Comparison of ENCODE assay signal across 8 cellular contexts in the genomic region with DNA sequence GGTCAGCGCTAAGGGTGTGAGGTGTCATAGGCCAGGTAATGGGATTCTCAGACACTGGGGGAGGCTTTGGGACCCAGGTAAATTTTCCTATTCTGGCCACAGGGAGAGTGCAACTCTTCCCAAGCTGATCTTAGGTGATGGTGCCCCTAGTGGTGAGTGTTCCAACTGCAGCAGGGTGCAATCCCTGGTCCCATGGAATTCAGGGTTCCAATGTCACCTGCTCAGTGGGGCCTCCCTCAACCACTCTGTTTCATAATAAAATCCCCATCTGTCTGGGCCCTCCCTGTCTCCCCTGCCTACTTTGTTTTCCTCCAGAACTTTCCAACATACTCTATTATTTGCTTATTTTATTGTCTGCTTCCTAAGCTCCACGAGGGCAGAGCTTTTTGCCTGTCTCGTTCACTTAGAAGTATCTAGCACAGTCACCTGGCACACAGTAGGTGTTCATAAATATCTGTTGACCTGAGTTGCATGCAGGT. TPM values are rescaled to one million over a fixed set of nuclear protein-coding genes. Genes with fewer than 3 reads are reported as not detected.
DNase-seq lines count a peak whose midpoint lies in the region; ATAC-seq, FAIRE-seq and TF ChIP-seq lines count a peak whose summit lies in the region.

No MANE protein-coding gene starts in this region.

- no peaks in the 10 kb centered on the region for H3K27me3 ChIP-seq in CD4-positive, CD25-positive, alpha-beta regulatory T cell (ENCODE audit: control insufficient read depth, insufficient read depth, low read length)
- H3K27me3 ChIP-seq in brain microvascular endothelial cell (replicated peaks): peaks cover 7% of the 10 kb centered on the region

- DNase-seq in CD4-positive, CD25-positive, alpha-beta regulatory T cell: peak; percentile 27 to 39 (median 29)
- DNase-seq in H54 (ENCODE audit: insufficient read length, low spot score): peak; percentile 46
- peak in 4 of 5 experiments; percentile 18 to 43 (median 30) for DNase-seq in T-helper 2 cell
- peak; percentile 20 for DNase-seq in brain microvascular endothelial cell
- DNase-seq in left kidney (ENCODE audit: low read depth, low spot score): peak; percentile 72
- peak; percentile 26 to 59 (median 31) for DNase-seq in stimulated activated CD4-positive, alpha-beta T cell treated with anti-CD3 and anti-CD28 coated beads, TNF-alpha, amount 100 ng/mL, for 24 hours (ENCODE audit: low read depth in 3 of 3)

- FAIRE-seq in H54 (lab: Jason Lieb, UNC): no peak

- H3K9me3 Mint-ChIP-seq in CD4-positive, CD25-positive, alpha-beta regulatory T cell: peaks cover 0 to 1% (median 0%) of the 10 kb centered on the region in 7 donors

- H3K27me3 Mint-ChIP-seq in CD4-positive, CD25-positive, alpha-beta regulatory T cell: no peaks in the 10 kb centered on the region

- H3K4me3 ChIP-seq in CD4-positive, CD25-positive, alpha-beta regulatory T cell (ENCODE audit: low read depth, low read length): no peak overlapping the region
- no peak overlapping the region for H3K4me3 ChIP-seq in brain microvascular endothelial cell (ENCODE audit: low read depth, low read length)

- ATAC-seq in CD4-positive, CD25-positive, alpha-beta regulatory T cell (ENCODE audit: low read depth in 2 of 2): no peak
- ATAC-seq in HG03571 (IDR thresholded peaks at IDR 0.05; ENCODE audit: unreplicated experiment) (no peak), GM21381 (IDR thresholded peaks at IDR 0.05; ENCODE audit: unreplicated experiment) (no peak)

- H3K27ac Mint-ChIP-seq in CD4-positive, CD25-positive, alpha-beta regulatory T cell: no peak overlapping the region

- in situ Hi-C loops in brain microvascular endothelial cell (cut with HindIII; ENCODE audit: low pct_ligation_motif_present, low sequenced_read_pairs): no loop called here

- no peaks in the 10 kb centered on the region for H3K36me3 ChIP-seq in CD4-positive, CD25-positive, alpha-beta regulatory T cell (ENCODE audit: control insufficient read depth, insufficient read depth, low read length)
- H3K36me3 ChIP-seq in brain microvascular endothelial cell (replicated peaks): no peaks in the 10 kb centered on the region

- H3K9me3 ChIP-seq in CD4-positive, CD25-positive, alpha-beta regulatory T cell (ENCODE audit: control insufficient read depth in 2 of 2, low read length in 2 of 2): no peaks in the 10 kb centered on the region

- H3K27ac ChIP-seq in CD4-positive, CD25-positive, alpha-beta regulatory T cell (ENCODE audit: insufficient read depth, low read length, poor library complexity, severe bottlenecking): no peak overlapping the region
- H3K27ac ChIP-seq in brain microvascular endothelial cell: no peak overlapping the region

- H3K4me1 ChIP-seq in CD4-positive, CD25-positive, alpha-beta regulatory T cell (ENCODE audit: control insufficient read depth, insufficient read depth, low read length, poor library complexity, severe bottlenecking): peaks cover 8% of the 10 kb centered on the region

- peak overlapping the region in 2 of 4 donors; percentile 14 to 43 for H3K4me3 Mint-ChIP-seq in CD4-positive, CD25-positive, alpha-beta regulatory T cell

- TF ChIP-seq CTCF in brain microvascular endothelial cell (IDR thresholded peaks at IDR 0.05; ENCODE audit: low read depth, low read length, missing control alignments): peak; percentile 96

- H3K36me3 Mint-ChIP-seq in CD4-positive, CD25-positive, alpha-beta regulatory T cell: no peaks in the 10 kb centered on the region

- H3K4me1 Mint-ChIP-seq in CD4-positive, CD25-positive, alpha-beta regulatory T cell: peaks cover 4 to 17% (median 14%) of the 10 kb centered on the region in 4 donors

- TF ChIP-seq POLR2A in H54 (IDR thresholded peaks at IDR 0.05; ENCODE audit: low read depth, low read length): no peak

RNA-seq across cellular contexts. Expression of gene SGSM1, which starts 2.9 kb away (rescaled TPM):
- 2.9 TPM for total RNA-seq in CD4-positive, CD25-positive, alpha-beta regulatory T cell
- polyA plus RNA-seq in CD4-positive, CD25-positive, alpha-beta regulatory T cell: under 1 TPM in 3 of 4 donors, not detected in 1; 0.09 to 0.47 (median 0.40) TPM

RNA-seq across cellular contexts. Expression of gene PIWIL3, which starts 28.6 kb away (rescaled TPM):
- not detected for total RNA-seq in CD4-positive, CD25-positive, alpha-beta regulatory T cell
- not detected for polyA plus RNA-seq in CD4-positive, CD25-positive, alpha-beta regulatory T cell

Comparison
In these comparisons a context has a peak if more than half of its experiments do, and no peak if none do; other contexts are left out.
1. DNase-seq: peak in every context shown above with its lines; median percentile 72 in left kidney; 46 in H54; 31 in stimulated activated CD4-positive, alpha-beta T cell treated with anti-CD3 and anti-CD28 coated beads, TNF-alpha, amount 100 ng/mL, for 24 hours; 30 in T-helper 2 cell; 29 in CD4-positive, CD25-positive, alpha-beta regulatory T cell; 20 in brain microvascular endothelial cell.